14 cellular contexts compared by ENCODE assay signal in genomic region chr6:131960371-131961133, GRCh38. TPM values are rescaled to one million over a fixed set of nuclear protein-coding genes. Genes with fewer than 3 reads are reported as not detected.
A peak's percentile ranks its signal among the peaks of the same experiment; 100 is the strongest.
DNase-seq lines count a peak whose midpoint lies in the region; ATAC-seq, FAIRE-seq and TF ChIP-seq lines count a peak whose summit lies in the region.
"Had no signal": no experiment of that assay in that cellular context is flagged by ENCODE, and none has a peak within 500 bp of the region (broad histone marks: within the 10 kb centered on the region; RNA-seq: fewer than 3 reads in every experiment).

No MANE protein-coding gene starts in this region.

- ATAC-seq in GM19395 (IDR thresholded peaks at IDR 0.05; ENCODE audit: unreplicated experiment) = no peak
- ATAC-seq: activated naive CD4-positive, alpha-beta T cell treated with anti-CD3 and anti-CD28 coated beads, Interleukin-2, amount 50 U/mL, for 72 hours had no signal

- H3K9me3 ChIP-seq in MM.1S (replicated peaks; ENCODE audit: insufficient read depth, low read length) (no peaks in the 10 kb centered on the region), osteoblast (ENCODE audit: low read depth, low read length) (no peaks in the 10 kb centered on the region)
- H3K9me3 ChIP-seq: heart right ventricle had no signal

- no peaks in the 10 kb centered on the region for H3K4me1 ChIP-seq in MM.1S (ENCODE audit: low read length)
- H3K4me1 ChIP-seq in osteoblast (ENCODE audit: insufficient read depth, low read length) = peaks cover 9% of the 10 kb centered on the region

- H3K36me3 ChIP-seq in MM.1S (replicated peaks; ENCODE audit: insufficient read depth, low read length) (no peaks in the 10 kb centered on the region), osteoblast (ENCODE audit: insufficient read depth, low read length) (no peaks in the 10 kb centered on the region)
- H3K36me3 ChIP-seq: heart right ventricle had no signal

- FAIRE-seq in endometrium (lab: Jason Lieb, UNC) = peak; percentile 88
- FAIRE-seq in D721Med (lab: Jason Lieb, UNC) = no peak

- H2AFZ ChIP-seq in MM.1S (ENCODE audit: low read length) (no peak overlapping the region), osteoblast (ENCODE audit: low read length) (no peak overlapping the region)

- no peaks in the 10 kb centered on the region for H3K79me2 ChIP-seq in MM.1S (ENCODE audit: low read length)
- H3K79me2 ChIP-seq in osteoblast (ENCODE audit: insufficient read depth, low read length) = no peaks in the 10 kb centered on the region

- H3K4me3 ChIP-seq in MM.1S (ENCODE audit: low read length) (no peak overlapping the region), osteoblast (ENCODE audit: insufficient read depth, low read length) (no peak overlapping the region)
- H3K4me3 ChIP-seq: coronary artery, heart right ventricle had no signal

- DNase-seq in ELR (ENCODE audit: low read depth) (peak; percentile 59), MM.1S (peak; percentile 17), osteoblast (ENCODE audit: insufficient read length, low spot score, missing footprints) (no peak), D721Med (ENCODE audit: insufficient read length, low spot score) (no peak), globus pallidus (ENCODE audit: low spot score) (no peak), SIG-M5 (lab: John Stamatoyannopoulos, UW) (no peak)
- DNase-seq: heart right ventricle, mesendoderm, NCI-H345 had no signal

- TF ChIP-seq CTCF in MM.1S (IDR thresholded peaks at IDR 0.05; ENCODE audit: low read length) = peak; percentile 38
- TF ChIP-seq CTCF in osteoblast (IDR thresholded peaks at IDR 0.05; ENCODE audit: extremely low read depth, low read depth, low read length) = peak; percentile 35
- TF ChIP-seq CTCF in D721Med (IDR thresholded peaks at IDR 0.05; ENCODE audit: insufficient read depth, missing control alignments) = no peak

- H3K27me3 ChIP-seq in MM.1S (replicated peaks; ENCODE audit: insufficient read depth, low read length) (no peaks in the 10 kb centered on the region), osteoblast (ENCODE audit: insufficient read depth, low read length) (no peaks in the 10 kb centered on the region)
- H3K27me3 ChIP-seq: heart right ventricle had no signal

- H3K9ac ChIP-seq in MM.1S (ENCODE audit: low read length) = no peak overlapping the region

- H3K4me2 ChIP-seq in MM.1S (ENCODE audit: low read depth, low read length) (no peak overlapping the region), osteoblast (ENCODE audit: insufficient read depth, low read length) (no peak overlapping the region)

- no peaks in the 10 kb centered on the region for H3K9me2 ChIP-seq in MM.1S (replicated peaks; ENCODE audit: insufficient read depth, low read length)

- no peaks in the 10 kb centered on the region for H3F3A ChIP-seq in MM.1S (ENCODE audit: insufficient read depth, low read length)

- H3K27ac ChIP-seq in MM.1S (ENCODE audit: low read length) (no peak overlapping the region), osteoblast (ENCODE audit: low read depth, low read length) (no peak overlapping the region)
- H3K27ac ChIP-seq: coronary artery, heart right ventricle had no signal

- H4K20me1 ChIP-seq in MM.1S (ENCODE audit: insufficient read depth, low read length) = no peaks in the 10 kb centered on the region
- H4K20me1 ChIP-seq in osteoblast (ENCODE audit: insufficient read depth, low read length) = no peaks in the 10 kb centered on the region

RNA-seq across cellular contexts. Expression of gene CCN2, which starts 9.4 kb away (rescaled TPM):
- total RNA-seq in osteoblast = 221 and 272 TPM in 2 replicates
- total RNA-seq: activated CD8-positive, alpha-beta memory T cell treated with anti-CD3 and anti-CD28 coated beads for 36 hours; activated naive CD4-positive, alpha-beta T cell treated with anti-CD3 and anti-CD28 coated beads, Interleukin-2, amount 50 U/mL, for 72 hours had no signal

Comparison
In these comparisons a context has a peak if more than half of its experiments do, and no peak if none do; other contexts are left out.
1. DNase-seq: peak in ELR (single experiment) and MM.1S (single experiment); none in osteoblast (single experiment), D721Med (single experiment), globus pallidus (single experiment) and SIG-M5 (single experiment).